Comparison of ENCODE assay signal across 12 cellular contexts in genomic region chr16:14015461-14015860, GRCh38. TPM values are rescaled to one million over a fixed set of nuclear protein-coding genes. Genes with fewer than 3 reads are reported as not detected.
DNase-seq lines count a peak whose midpoint lies in the region; ATAC-seq, FAIRE-seq and TF ChIP-seq lines count a peak whose summit lies in the region.
"Had no signal": no experiment of that assay in that cellular context is flagged by ENCODE, and none has a peak within 500 bp of the region (broad histone marks: within the 10 kb centered on the region; RNA-seq: fewer than 3 reads in every experiment).

No MANE protein-coding gene starts in this region.

- H3K4me1 ChIP-seq in HepG2 (ENCODE audit: insufficient read depth, low read length): peaks cover 51% of the 10 kb centered on the region
- peaks cover 0 to 8% (median 3%) of the 10 kb centered on the region in 4 donors for H3K4me1 ChIP-seq in right lobe of liver
- peaks cover 41% of the 10 kb centered on the region for H3K4me1 ChIP-seq in psoas muscle
- peaks cover 4 to 7% of the 10 kb centered on the region in 2 donors for H3K4me1 ChIP-seq in aorta (ENCODE audit: control insufficient read depth in 1 of 2, insufficient read depth in 2 of 2, low read length in 2 of 2)

- no peaks in the 10 kb centered on the region for H3K27me3 Mint-ChIP-seq in Calu3 (ENCODE audit: unreplicated experiment)

- no peak overlapping the region for H3K4me3 Mint-ChIP-seq in Calu3 (ENCODE audit: low read depth, unreplicated experiment)
- H3K4me3 Mint-ChIP-seq: central memory CD8-positive, alpha-beta T cell had no signal

- H4K20me1 ChIP-seq in HepG2 (ENCODE audit: insufficient read depth, low read length): no peaks in the 10 kb centered on the region

- no peak overlapping the region for H2AFZ ChIP-seq in HepG2 (ENCODE audit: low read length)

- H3K27ac ChIP-seq in HepG2 (ENCODE audit: extremely low read length, insufficient read depth, low read length) (no peak overlapping the region), right lobe of liver (no peak overlapping the region), psoas muscle (peak overlapping the region; percentile 77), aorta (ENCODE audit: low read depth in 1 of 2, low read length in 2 of 2) (peak overlapping the region; percentile 90 to 96)
- H3K27ac ChIP-seq: SK-N-MC had no signal

- in situ Hi-C loops in HepG2 (cut with HindIII; ENCODE audit: extremely low pct_ligation_motif_present, low pct_unique_long_range_greater_than_20kb): no loop called here

- H3K9me3 ChIP-seq in HepG2 (ENCODE audit: low read length): no peaks in the 10 kb centered on the region
- H3K9me3 ChIP-seq in right lobe of liver: no peaks in the 10 kb centered on the region
- no peaks in the 10 kb centered on the region for H3K9me3 ChIP-seq in psoas muscle
- H3K9me3 ChIP-seq in aorta (ENCODE audit: control insufficient read depth, low read length): no peaks in the 10 kb centered on the region

- FAIRE-seq in HepG2 (lab: Jason Lieb, UNC): no peak

- TF ChIP-seq EP300 in HepG2 (IDR thresholded peaks at IDR 0.05; ENCODE audit: low read depth in 2 of 2, low read length in 2 of 2) (no peak), HepG2 (CRISPR knock-in tag; IDR thresholded peaks at IDR 0.05; ENCODE audit: borderline replicate concordance) (no peak)

- H3K79me2 ChIP-seq in HepG2 (ENCODE audit: insufficient read depth, low read length): no peaks in the 10 kb centered on the region

- H3K36me3 Mint-ChIP-seq in Calu3 (ENCODE audit: insufficient read depth, unreplicated experiment): no peaks in the 10 kb centered on the region

- TF ChIP-seq POLR2A in HepG2 (IDR thresholded peaks at IDR 0.05; ENCODE audit: insufficient read depth in 1 of 2, low read depth in 2 of 2, low read length in 2 of 2): no peak
- TF ChIP-seq POLR2A in right lobe of liver (IDR thresholded peaks at IDR 0.05): no peak

- no peak overlapping the region for H3K27ac Mint-ChIP-seq in Calu3 (ENCODE audit: unreplicated experiment)

- H3K27me3 ChIP-seq in HepG2 (ENCODE audit: control insufficient read depth in 1 of 2, insufficient read depth in 2 of 2, low read length in 2 of 2) (0 out of 5 replicates have a peak, but pooled peaks cover 0 to 4% of the 10 kb centered on the region in 2 experiments), right lobe of liver (no peaks in the 10 kb centered on the region), psoas muscle (ENCODE audit: insufficient read depth in 3 of 3, low read length in 2 of 3) (no peaks in the 10 kb centered on the region), aorta (ENCODE audit: control insufficient read depth in 1 of 2, insufficient read depth in 2 of 2, low read length in 1 of 2) (no peaks in the 10 kb centered on the region)

- DNase-seq in HepG2 (ENCODE audit: low spot score): no peak
- no peak for DNase-seq in right lobe of liver
- DNase-seq in foreskin fibroblast: peak in 1 of 2 donors; percentile 44
- no peak for DNase-seq in psoas muscle
- no peak for DNase-seq in aorta
- DNase-seq in Calu3: no peak
- DNase-seq: activated naive CD4-positive, alpha-beta T cell; MM.1S had no signal

- H3K4me1 Mint-ChIP-seq in Calu3 (ENCODE audit: low read depth, unreplicated experiment): peaks cover 28% of the 10 kb centered on the region
- H3K4me1 Mint-ChIP-seq: central memory CD8-positive, alpha-beta T cell had no signal

- peak overlapping the region; percentile 18 for H3K4me2 ChIP-seq in HepG2 (ENCODE audit: low read depth, low read length)

- 65% methylated on average over 11 of the region's 11 CpGs for WGBS in HepG2 (ENCODE audit: low lambda C conversion rate)
- 58% methylated on average over 11 of the region's 11 CpGs for WGBS in right lobe of liver (ENCODE audit: insufficient coverage, low coverage, low lambda C conversion rate, missing lambda C conversion rate)
- WGBS in psoas muscle, 3 donors: 62 to 67% (median 66%) methylated on average over 11 of the region's 11 CpGs
- 3 to 4% methylated on average over 11 of the region's 11 CpGs for whole genome bisulfite sequencing in aorta, 2 donors

- BruUV-seq in HepG2 (replicated peaks; lab: Mats Ljungman, UMichigan) (no TSS peak), Calu3 (replicated peaks; lab: Mats Ljungman, UMichigan) (no TSS peak)

- intact Hi-C loops in HepG2 (cut with micrococcal nuclease; ENCODE audit: unreplicated experiment) (no loop called here), right lobe of liver (cut with DNase I) (no loop called here), psoas muscle (cut with DNase I) (loop anchor here in 1 of 2 donors (2.0 kb wide), 1 partner anchor 173 kb away; no protein-coding TSS in a partner anchor), aorta (cut with DNase I) (no loop called here), Calu3 (cut with micrococcal nuclease; ENCODE audit: unreplicated experiment) (loop anchor here (5.0 kb wide), 1 partner anchor 172 kb away; no protein-coding TSS in a partner anchor)

- CTCF ChIA-PET in HepG2 (lab: Yijun Ruan, JAX; ENCODE audit: low intra/inter-chr PET ratio, low total read pairs): no interaction called here
- CTCF ChIA-PET in Calu3 (lab: Charles Lee): interaction anchor here (1.2 kb wide), 1 partner anchor 92 kb away, joined by 3 read pairs; no protein-coding TSS in a partner anchor

- H3K4me3 ChIP-seq in HepG2 (replicated peaks in 1 of 3; ENCODE audit: insufficient read depth in 1 of 3, low read depth in 2 of 3, low read length in 3 of 3) (no peak overlapping the region), right lobe of liver (no peak overlapping the region), foreskin fibroblast (ENCODE audit: low read depth in 1 of 2, low read length in 2 of 2) (peak overlapping the region; percentile 7 to 66), psoas muscle (peak overlapping the region; percentile 28), aorta (ENCODE audit: low read length in 2 of 2) (no peak overlapping the region)
- H3K4me3 ChIP-seq: SK-N-MC had no signal

- POLR2A ChIA-PET in HepG2 (lab: Yijun Ruan, JAX): no interaction called here

- H3K9ac ChIP-seq in HepG2 (ENCODE audit: insufficient read depth, low read depth, low read length): no peak overlapping the region

- TF ChIP-seq CTCF in HepG2 (CRISPR knock-in tag; IDR thresholded peaks at IDR 0.05): no peak
- no peak for TF ChIP-seq CTCF in right lobe of liver (IDR thresholded peaks at IDR 0.05)
- no peak for TF ChIP-seq CTCF in foreskin fibroblast (IDR thresholded peaks at IDR 0.05; ENCODE audit: low read depth, low read length)
- TF ChIP-seq CTCF in psoas muscle (IDR thresholded peaks at IDR 0.05): no peak
- no peak for TF ChIP-seq CTCF in Calu3 (IDR thresholded peaks at IDR 0.05; ENCODE audit: unreplicated experiment)

- no peak for TF ChIP-seq RAD21 in HepG2 (CRISPR knock-in tag; IDR thresholded peaks at IDR 0.05)

- ATAC-seq in HepG2 (no peak), right lobe of liver (no peak), psoas muscle (no peak), aorta (ENCODE audit: low FRiP score) (no peak), HG02852 (IDR thresholded peaks at IDR 0.05; ENCODE audit: unreplicated experiment) (no peak)
- ATAC-seq in activated CD4-positive, CD25-positive, alpha-beta regulatory T cell treated with anti-CD3 and anti-CD28 coated beads, Interleukin-2, amount 50 U/mL, for 24 hours: no peak

- no peaks in the 10 kb centered on the region for H3K9me3 Mint-ChIP-seq in Calu3 (ENCODE audit: low read depth, unreplicated experiment)
- H3K9me3 Mint-ChIP-seq: central memory CD8-positive, alpha-beta T cell had no signal

- H3K36me3 ChIP-seq in HepG2 (replicated peaks in 1 of 2; ENCODE audit: control insufficient read depth in 1 of 2, insufficient read depth in 2 of 2, low read length in 2 of 2): no peaks in the 10 kb centered on the region
- H3K36me3 ChIP-seq in right lobe of liver: no peaks in the 10 kb centered on the region
- H3K36me3 ChIP-seq in psoas muscle (ENCODE audit: insufficient read depth in 1 of 2, low read depth in 1 of 2): no peaks in the 10 kb centered on the region
- no peaks in the 10 kb centered on the region for H3K36me3 ChIP-seq in aorta (ENCODE audit: control insufficient read depth in 1 of 2, insufficient read depth in 2 of 2, low read length in 1 of 2)

TF ChIP-seq in HepG2, 621 proteins besides CTCF, POLR2A, EP300 and RAD21 (continues in another document):
- TF ChIP-seq ZNF501 (CRISPR knock-in tag; IDR thresholded peaks at IDR 0.05) (0 out of 2 replicates have a peak, but pooled peaks have one; percentile 22), ZNF296 (CRISPR knock-in tag; conservative IDR thresholded peaks at IDR 0.05) (no peak), CEBPG (CRISPR knock-in tag; IDR thresholded peaks at IDR 0.05) (no peak)

RNA-seq across cellular contexts. Expression of gene MRTFB, which starts 55.7 kb away (rescaled TPM):
- 11.4 and 17.3 TPM in 2 replicates for total RNA-seq in HepG2 (2016; rRNA removed; fragmentation: Illumina TruSeq; extraction: Trizol)
- 4.2 and 4.8 TPM in 2 replicates for total RNA-seq in HepG2 (2016; cell fraction: cytosol; rRNA removed; fragmentation: Illumina TruSeq; extraction: Trizol; ENCODE audit: low read depth)
- total RNA-seq in HepG2 (2016; cell fraction: insoluble cytoplasmic fraction; rRNA removed; fragmentation: Illumina TruSeq; extraction: Trizol): 10.8 and 15.0 TPM in 2 replicates
- 7.1 and 8.5 TPM in 2 replicates for total RNA-seq in HepG2 (2016; cell fraction: membrane; rRNA removed; fragmentation: Illumina TruSeq; extraction: Trizol)
- total RNA-seq in HepG2 (2016; cell fraction: nucleus; rRNA removed; fragmentation: Illumina TruSeq; extraction: Trizol): 40.5 and 44.5 TPM in 2 replicates
- polyA plus RNA-seq in HepG2 (2011; rRNA removed): 13.1 and 14.0 TPM in 2 replicates
- 8.5 and 10.2 TPM in 2 replicates for polyA plus RNA-seq in HepG2 (2011; cell fraction: cytosol; rRNA removed)
- 39.1 and 43.0 TPM in 2 replicates for polyA plus RNA-seq in HepG2 (2011; cell fraction: nucleus; rRNA removed)
- polyA plus RNA-seq in HepG2 (2012): 13.9 and 15.8 TPM in 2 replicates
- polyA plus RNA-seq in HepG2 (2016; cell fraction: cytosol; fragmentation: Illumina TruSeq; extraction: Trizol; ENCODE audit: low read depth): 1.2 and 1.9 TPM in 2 replicates
- 14.8 and 15.2 TPM in 2 replicates for polyA plus RNA-seq in HepG2 (2016; cell fraction: insoluble cytoplasmic fraction; fragmentation: Illumina TruSeq; extraction: Trizol; ENCODE audit: low read depth)
- 2.1 and 2.5 TPM in 2 replicates for polyA plus RNA-seq in HepG2 (2016; cell fraction: membrane; fragmentation: Illumina TruSeq; extraction: Trizol; ENCODE audit: low read depth)
- polyA plus RNA-seq in HepG2 (2016; cell fraction: nucleus; fragmentation: Illumina TruSeq; extraction: Trizol; ENCODE audit: insufficient read depth, low read depth): 23.7 and 31.6 TPM in 2 replicates
- 34.7 and 53.1 TPM in 2 replicates for polyA minus RNA-seq in HepG2 (2011; rRNA and poly(A)+ RNA removed; ENCODE audit: low replicate concordance)
- polyA minus RNA-seq in HepG2 (2011; cell fraction: cytosol; rRNA and poly(A)+ RNA removed): 14.7 and 19.0 TPM in 2 replicates
- 94.1 and 111 TPM in 2 replicates for polyA minus RNA-seq in HepG2 (2011; cell fraction: nucleus; rRNA and poly(A)+ RNA removed)
- 10 to 100 TPM; 15.7 to 23.9 (median 18.6) TPM for total RNA-seq in right lobe of liver
- 10 to 100 TPM; 14.1 to 26.3 (median 20.0) TPM for total RNA-seq in psoas muscle
- polyA plus RNA-seq in psoas muscle: 1 to 10 TPM; 2.7 to 7.6 (median 3.6) TPM
- 100 to 1,000 TPM in 1 of 2 donors, 10 to 100 TPM in 1; 61.1 to 108 TPM for total RNA-seq in aorta
- 1 to 10 TPM; 6.2 to 7.5 TPM for polyA plus RNA-seq in aorta
- 67.3 and 69.5 TPM in 2 replicates for total RNA-seq in Calu3 (2022)

Comparison
In these comparisons a context has a peak if more than half of its experiments do, and no peak if none do; other contexts are left out.
1. H3K27ac ChIP-seq: peak in psoas muscle (single experiment) and aorta (2 of 2); none in HepG2 (single experiment) and right lobe of liver (0 of 3).
2. H3K4me3 ChIP-seq: peak in foreskin fibroblast (2 of 2) and psoas muscle (single experiment); none in HepG2 (0 of 3), right lobe of liver (0 of 3) and aorta (0 of 2).